In genomic region chr12:132766380-132767085, GRCh38 we compare ENCODE assay signal across 10 cellular contexts. TPM values are rescaled to one million over a fixed set of nuclear protein-coding genes. Genes with fewer than 3 reads are reported as not detected.
DNase-seq lines count a peak whose midpoint lies in the region; ATAC-seq and TF ChIP-seq lines count a peak whose summit lies in the region.
"Had no signal": no experiment of that assay in that cellular context is flagged by ENCODE, and none has a peak within 500 bp of the region (broad histone marks: within the 10 kb centered on the region; RNA-seq: fewer than 3 reads in every experiment).

No MANE protein-coding gene starts in this region.

- intact Hi-C loops in heart left ventricle (cut with DNase I) (loop anchor here in 3 of 10 donors (2.0 to 10.0 kb wide), 3 partner anchors 56 to 138 kb away; partner anchors contain the start of genes CHFR (in 2 of the 3) and PGAM5 (in 1 of the 3)), sciatic nerve (cut with DNase I) (no loop called here)

- H4K20me1 ChIP-seq in SU-DHL-6 (ENCODE audit: low read depth, low read length) = no peaks in the 10 kb centered on the region

- peaks cover 46% of the 10 kb centered on the region for H3F3A ChIP-seq in SU-DHL-6 (ENCODE audit: insufficient read depth)

- H3K4me3 ChIP-seq in SU-DHL-6 (ENCODE audit: insufficient read depth, low read length, poor library complexity, severe bottlenecking) (no peak overlapping the region), heart left ventricle (peak overlapping the region in 5 of 12 donors; percentile 1 to 37 (median 16))
- H3K4me3 ChIP-seq: breast epithelium had no signal

- DNase-seq in GM03348 (ENCODE audit: low spot score) (peak; percentile 38), heart left ventricle (peak; percentile 72 to 88 (median 86)), sciatic nerve (ENCODE audit: low spot score) (peak; percentile 74), mesenteric fat pad (ENCODE audit: low spot score) (no peak), HCEC 1CT (no peak), NOMO-1 treated with DMSO at 0.1 percent for 48 hours (lab: John Stamatoyannopoulos, UW; ENCODE audit: unreplicated experiment) (no peak)
- DNase-seq: activated CD4-positive, alpha-beta T cell treated with anti-CD3 and anti-CD28 coated beads, Interleukin-2, amount 10 ng/mL, durations not matched to agents 24 days and 14 days had no signal

- peaks cover 4% of the 10 kb centered on the region; the same call in 1 of the 2 replicates for H3K36me3 ChIP-seq in SU-DHL-6 (ENCODE audit: low read length)
- peaks cover 0 to 23% (median 20%) of the 10 kb centered on the region in 9 donors for H3K36me3 ChIP-seq in heart left ventricle
- H3K36me3 ChIP-seq: breast epithelium had no signal

- peaks cover 7% of the 10 kb centered on the region; the same call in 1 of the 2 replicates for H3K79me2 ChIP-seq in SU-DHL-6 (ENCODE audit: insufficient read depth, low read length)

- 29 to 35% (median 31%) methylated on average over 18 to 27 of the region's 27 CpGs for WGBS in heart left ventricle, 4 donors

- H3K4me1 ChIP-seq in heart left ventricle = peaks cover 0 to 67% (median 26%) of the 10 kb centered on the region in 12 donors
- H3K4me1 ChIP-seq: breast epithelium had no signal

- no peak overlapping the region for H2AFZ ChIP-seq in SU-DHL-6 (ENCODE audit: low read depth, low read length, severe bottlenecking)

- H3K27me3 ChIP-seq in SU-DHL-6 (ENCODE audit: low read length) = no peaks in the 10 kb centered on the region
- H3K27me3 ChIP-seq in heart left ventricle = no peaks in the 10 kb centered on the region
- H3K27me3 ChIP-seq: breast epithelium had no signal

- no peak for TF ChIP-seq POLR2A in heart left ventricle (IDR thresholded peaks at IDR 0.05)

- no peak for TF ChIP-seq CTCF in SU-DHL-6 (IDR thresholded peaks at IDR 0.05; ENCODE audit: insufficient read depth, low read length, poor library complexity, severe bottlenecking)
- TF ChIP-seq CTCF in heart left ventricle (IDR thresholded peaks at IDR 0.05) = no peak

- H3K27ac ChIP-seq in SU-DHL-6 (ENCODE audit: low read depth, low read length) (peak overlapping the region; percentile 100; the same call in 1 of the 2 replicates), heart left ventricle (peak overlapping the region; percentile 38 to 92 (median 66))

- H3K9me3 ChIP-seq in SU-DHL-6 (ENCODE audit: insufficient read depth, low read length) (no peaks in the 10 kb centered on the region), heart left ventricle (no peaks in the 10 kb centered on the region)
- H3K9me3 ChIP-seq: breast epithelium had no signal

- no peak overlapping the region for H3K9ac ChIP-seq in SU-DHL-6 (ENCODE audit: low read length)

- H3K4me2 ChIP-seq in SU-DHL-6 (ENCODE audit: low read depth, low read length, poor library complexity, severe bottlenecking) = no peak overlapping the region

- H3K9me2 ChIP-seq in SU-DHL-6 (replicated peaks; ENCODE audit: insufficient read depth, low read length) = no peaks in the 10 kb centered on the region

- ATAC-seq in heart left ventricle (peak; percentile 12 to 56 (median 44)), sciatic nerve (no peak), HG02840 (IDR thresholded peaks at IDR 0.05; ENCODE audit: low FRiP score, unreplicated experiment) (no peak)

RNA-seq across cellular contexts. Expression of gene ANKLE2, which starts 4.9 kb away (rescaled TPM):
- total RNA-seq in heart left ventricle = 10 to 100 TPM; 20.7 to 45.2 (median 29.1) TPM
- 10 to 100 TPM; 15.5 to 27.8 TPM for polyA plus RNA-seq in heart left ventricle
- 55.9 TPM for total RNA-seq in sciatic nerve
- 79.9 TPM for total RNA-seq in mesenteric fat pad

RNA-seq across cellular contexts. Expression of gene PGAM5, which starts 55.9 kb away (rescaled TPM):
- total RNA-seq in heart left ventricle (10 to 100 TPM; 21.2 to 46.5 (median 27.6) TPM), sciatic nerve (12.1 TPM), mesenteric fat pad (33.4 TPM)
- 10 to 100 TPM; 20.7 to 31.8 TPM for polyA plus RNA-seq in heart left ventricle

Comparison
In these comparisons a context has a peak if more than half of its experiments do, and no peak if none do; other contexts are left out.
1. DNase-seq: peak in GM03348 (single experiment), heart left ventricle (5 of 5) and sciatic nerve (single experiment); none in mesenteric fat pad (single experiment), HCEC 1CT (single experiment) and NOMO-1 treated with DMSO at 0.1 percent for 48 hours (single experiment).
2. ATAC-seq: peak in heart left ventricle (4 of 4); none in sciatic nerve (single experiment) and HG02840 (single experiment).